In the genomic region with DNA sequence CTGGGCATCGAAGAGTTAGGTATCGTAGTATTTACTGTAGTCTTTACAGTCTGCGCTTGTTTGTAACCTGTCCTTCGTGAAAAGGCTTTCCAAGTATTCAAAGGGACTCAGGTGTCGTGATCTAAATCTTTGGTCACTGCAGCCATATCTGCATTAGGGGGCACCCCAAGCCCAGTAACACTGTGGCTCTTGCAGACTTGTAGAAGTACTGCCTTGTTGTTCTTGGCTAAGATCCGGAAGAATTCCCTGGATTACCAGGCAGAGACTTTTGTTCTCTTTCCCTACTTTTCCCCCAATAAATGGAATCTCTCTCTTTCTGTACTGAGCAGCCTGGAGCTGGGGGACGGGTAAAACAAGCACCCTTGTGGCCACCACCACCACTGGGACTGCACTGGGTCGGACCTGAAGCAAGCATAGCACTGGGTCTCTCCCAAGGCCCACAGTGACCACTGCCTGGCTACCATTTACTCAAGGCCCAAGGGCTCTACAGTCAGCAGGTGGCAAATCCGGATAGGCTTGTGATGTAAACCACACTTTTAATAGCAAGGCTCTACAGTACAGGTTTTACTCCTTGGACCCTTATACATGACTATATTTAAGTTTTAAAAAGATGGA, we compare ENCODE assay signal across 20 cellular contexts. TPM values are rescaled to one million over a fixed set of nuclear protein-coding genes. Genes with fewer than 3 reads are reported as not detected.
A peak's percentile ranks its signal among the peaks of the same experiment; 100 is the strongest.
DNase-seq lines count a peak whose midpoint lies in the region; ATAC-seq and TF ChIP-seq lines count a peak whose summit lies in the region.
"Had no signal": no experiment of that assay in that cellular context is flagged by ENCODE, and none has a peak within 500 bp of the region (broad histone marks: within the 10 kb centered on the region; RNA-seq: fewer than 3 reads in every experiment).

No MANE protein-coding gene starts in this region.

- no peak overlapping the region for H3K4me3 Mint-ChIP-seq in activated naive CD4-positive, alpha-beta T cell treated with anti-CD3 and anti-CD28 coated beads for 36 hours
- no peak overlapping the region for H3K4me3 Mint-ChIP-seq in type B pancreatic cell
- H3K4me3 Mint-ChIP-seq: activated T-cell treated with anti-CD3 and anti-CD28 coated beads, Interleukin-2, amount 50 U/mL, for 72 hours; CD4-positive, alpha-beta T cell; stimulated activated memory B cell treated with anti-CD40 and anti-IgM and Interleukin-4, amounts not matched to agents 10 μg/mL and 1 μg/mL and 100 μg/mL, for 72 hours had no signal

- peak; percentile 25 for DNase-seq in activated naive CD4-positive, alpha-beta T cell treated with anti-CD3 and anti-CD28 coated beads for 36 hours
- DNase-seq in activated naive CD4-positive, alpha-beta T cell treated with anti-CD3 and anti-CD28 coated beads, Interleukin-2, amount 50 U/mL, for 16 hours, result no peak
- DNase-seq in astrocyte of the hippocampus (ENCODE audit: low read depth, low spot score), result peak; percentile 12
- DNase-seq in fibroblast of the aortic adventitia (ENCODE audit: low read depth), result peak; percentile 56
- DNase-seq in type B pancreatic cell (ENCODE audit: extremely low spot score, unreplicated experiment), result no peak
- no peak for DNase-seq in activated naive CD4-positive, alpha-beta T cell treated with Interleukin-2 at 50 U/mL for 16 hours
- no peak for DNase-seq in NCI-H146 treated with DMSO at 0.1 percent for 48 hours (lab: John Stamatoyannopoulos, UW; ENCODE audit: unreplicated experiment)
- DNase-seq: activated CD4-positive, alpha-beta T cell treated with anti-CD3 and anti-CD28 coated beads, Interleukin-2, amount 50 U/mL, for 1 hour; activated T-cell treated with anti-CD3 and anti-CD28 coated beads, Interleukin-2, amount 50 U/mL, for 72 hours; CD4-positive, alpha-beta T cell; left cardiac atrium; NCI-H1417 treated with DMSO at 0.1 percent for 48 hours; NCI-H446 treated with DMSO at 0.1 percent for 48 hours; SK-N-SH; small intestine; transverse colon had no signal

- H3K27ac Mint-ChIP-seq in activated naive CD4-positive, alpha-beta T cell treated with anti-CD3 and anti-CD28 coated beads for 36 hours, result no peak overlapping the region
- no peak overlapping the region for H3K27ac Mint-ChIP-seq in type B pancreatic cell
- H3K27ac Mint-ChIP-seq: activated T-cell treated with anti-CD3 and anti-CD28 coated beads, Interleukin-2, amount 50 U/mL, for 72 hours; CD4-positive, alpha-beta T cell; stimulated activated memory B cell treated with anti-CD40 and anti-IgM and Interleukin-4, amounts not matched to agents 10 μg/mL and 1 μg/mL and 100 μg/mL, for 72 hours had no signal

- H3K4me1 Mint-ChIP-seq in activated naive CD4-positive, alpha-beta T cell treated with anti-CD3 and anti-CD28 coated beads for 36 hours (ENCODE audit: low read depth), result no peaks in the 10 kb centered on the region
- no peaks in the 10 kb centered on the region for H3K4me1 Mint-ChIP-seq in type B pancreatic cell (ENCODE audit: unreplicated experiment)
- H3K4me1 Mint-ChIP-seq: stimulated activated memory B cell treated with anti-CD40 and anti-IgM and Interleukin-4, amounts not matched to agents 10 μg/mL and 1 μg/mL and 100 μg/mL, for 72 hours had no signal

- H3K4me3 ChIP-seq in fibroblast of the aortic adventitia (ENCODE audit: low read depth, low read length), result no peak overlapping the region
- H3K4me3 ChIP-seq: A549, HAP-1, transverse colon had no signal

- H3K27me3 Mint-ChIP-seq in activated naive CD4-positive, alpha-beta T cell treated with anti-CD3 and anti-CD28 coated beads for 36 hours (ENCODE audit: low read depth), result no peaks in the 10 kb centered on the region
- H3K27me3 Mint-ChIP-seq in type B pancreatic cell, result no peaks in the 10 kb centered on the region
- H3K27me3 Mint-ChIP-seq: CD4-positive, alpha-beta T cell; stimulated activated memory B cell treated with anti-CD40 and anti-IgM and Interleukin-4, amounts not matched to agents 10 μg/mL and 1 μg/mL and 100 μg/mL, for 72 hours had no signal

- H3K9me3 Mint-ChIP-seq in activated naive CD4-positive, alpha-beta T cell treated with anti-CD3 and anti-CD28 coated beads for 36 hours, result no peaks in the 10 kb centered on the region
- H3K9me3 Mint-ChIP-seq in type B pancreatic cell, result no peaks in the 10 kb centered on the region
- H3K9me3 Mint-ChIP-seq: CD4-positive, alpha-beta T cell; stimulated activated memory B cell treated with anti-CD40 and anti-IgM and Interleukin-4, amounts not matched to agents 10 μg/mL and 1 μg/mL and 100 μg/mL, for 72 hours had no signal

- ATAC-seq in GM21528 (IDR thresholded peaks at IDR 0.05; ENCODE audit: low FRiP score, unreplicated experiment), result no peak
- ATAC-seq: activated T-cell treated with anti-CD3 and anti-CD28 coated beads, Interleukin-2, amount 50 U/mL, for 72 hours; left cardiac atrium; stimulated activated memory B cell treated with anti-CD40 and anti-IgM and Interleukin-4, amounts not matched to agents 10 μg/mL and 1 μg/mL and 100 μg/mL, for 72 hours had no signal

- intact Hi-C loops in activated naive CD4-positive, alpha-beta T cell treated with anti-CD3 and anti-CD28 coated beads for 36 hours (cut with micrococcal nuclease), result no loop called here

- CTCF ChIA-PET in activated naive CD4-positive, alpha-beta T cell treated with anti-CD3 and anti-CD28 coated beads for 36 hours (lab: Charles Lee), result no interaction called here

- H3K36me3 Mint-ChIP-seq in activated naive CD4-positive, alpha-beta T cell treated with anti-CD3 and anti-CD28 coated beads for 36 hours (ENCODE audit: low read depth), result no peaks in the 10 kb centered on the region
- no peaks in the 10 kb centered on the region for H3K36me3 Mint-ChIP-seq in type B pancreatic cell
- H3K36me3 Mint-ChIP-seq: stimulated activated memory B cell treated with anti-CD40 and anti-IgM and Interleukin-4, amounts not matched to agents 10 μg/mL and 1 μg/mL and 100 μg/mL, for 72 hours had no signal

- TF ChIP-seq CTCF in fibroblast of the aortic adventitia (IDR thresholded peaks at IDR 0.05; ENCODE audit: insufficient read depth, low read length) (no peak), type B pancreatic cell (conservative IDR thresholded peaks at IDR 0.05) (peak; percentile 19)

RNA-seq across cellular contexts. Expression of gene CXorf58, which starts 12.0 kb away (rescaled TPM):
- total RNA-seq in activated naive CD4-positive, alpha-beta T cell treated with anti-CD3 and anti-CD28 coated beads for 36 hours, result under 1 TPM in 1 of 2 experiments, not detected in 1; 0.20 TPM
- total RNA-seq in fibroblast of the aortic adventitia (ENCODE audit: low replicate concordance) (not detected in 2 replicates), type B pancreatic cell (ENCODE audit: low replicate concordance) (0.40 TPM in 1 of 2 replicates, not detected in the other)
- total RNA-seq: activated T-cell treated with anti-CD3 and anti-CD28 coated beads, Interleukin-2, amount 50 U/mL, for 72 hours; CD4-positive, alpha-beta T cell had no signal

RNA-seq across cellular contexts. Expression of gene APOO, which starts 12.1 kb away (rescaled TPM):
- 10 to 100 TPM; 41.3 to 49.5 TPM for total RNA-seq in activated naive CD4-positive, alpha-beta T cell treated with anti-CD3 and anti-CD28 coated beads for 36 hours
- 9.8 TPM in 1 of 2 replicates, not detected in the other for total RNA-seq in fibroblast of the aortic adventitia (ENCODE audit: low replicate concordance)
- 45.8 and 78.2 TPM in 2 replicates for total RNA-seq in type B pancreatic cell (ENCODE audit: low replicate concordance)

Comparison
In these comparisons a context has a peak if more than half of its experiments do, and no peak if none do; other contexts are left out.
1. DNase-seq: peak in activated naive CD4-positive, alpha-beta T cell treated with anti-CD3 and anti-CD28 coated beads for 36 hours (single experiment), astrocyte of the hippocampus (single experiment) and fibroblast of the aortic adventitia (single experiment); none in activated naive CD4-positive, alpha-beta T cell treated with anti-CD3 and anti-CD28 coated beads, Interleukin-2, amount 50 U/mL, for 16 hours (single experiment), type B pancreatic cell (single experiment), activated naive CD4-positive, alpha-beta T cell treated with Interleukin-2 at 50 U/mL for 16 hours (single experiment) and NCI-H146 treated with DMSO at 0.1 percent for 48 hours (single experiment).